Comparison of ENCODE assay signal across 9 cellular contexts in genomic region chr12:113230315-113231274, GRCh38. TPM values are rescaled to one million over a fixed set of nuclear protein-coding genes. Genes with fewer than 3 reads are reported as not detected.
A peak's percentile ranks its signal among the peaks of the same experiment; 100 is the strongest.
DNase-seq lines count a peak whose midpoint lies in the region; ATAC-seq and TF ChIP-seq lines count a peak whose summit lies in the region.
"Had no signal": no experiment of that assay in that cellular context is flagged by ENCODE, and none has a peak within 500 bp of the region (broad histone marks: within the 10 kb centered on the region; RNA-seq: fewer than 3 reads in every experiment).

No MANE protein-coding gene starts in this region.

- no peaks in the 10 kb centered on the region for H3K9me3 Mint-ChIP-seq in activated naive CD4-positive, alpha-beta T cell treated with anti-CD3 and anti-CD28 coated beads for 36 hours

- H3K9me3 ChIP-seq in HUES64 (ENCODE audit: insufficient read depth, low read depth, low read length) (no peaks in the 10 kb centered on the region), suprapubic skin (no peaks in the 10 kb centered on the region), transverse colon (no peaks in the 10 kb centered on the region)

- DNase-seq in activated naive CD4-positive, alpha-beta T cell treated with anti-CD3 and anti-CD28 coated beads for 36 hours: peak; percentile 59
- DNase-seq in activated naive CD4-positive, alpha-beta T cell (lab: John Stamatoyannopoulos, UW): no peak
- peak in 1 of 10 donors; percentile 40 for DNase-seq in dorsolateral prefrontal cortex
- DNase-seq in suprapubic skin (ENCODE audit: low spot score in 2 of 2): peak; percentile 35 to 64
- no peak for DNase-seq in germinal center (ENCODE audit: low spot score)
- DNase-seq in transverse colon: no peak

- H3K4me1 ChIP-seq in HUES64 (ENCODE audit: insufficient read depth, low read length) (peaks cover 22% of the 10 kb centered on the region), suprapubic skin (peaks cover 34% of the 10 kb centered on the region), transverse colon (peaks cover 0 to 44% (median 8%) of the 10 kb centered on the region in 4 donors)

- H3K36me3 Mint-ChIP-seq in activated naive CD4-positive, alpha-beta T cell treated with anti-CD3 and anti-CD28 coated beads for 36 hours (ENCODE audit: low read depth): peaks cover 53% of the 10 kb centered on the region

- H3K27ac ChIP-seq in HUES64 (ENCODE audit: low read depth, low read length) (peak overlapping the region; percentile 70), dorsolateral prefrontal cortex (peak overlapping the region in 34 of 59 donors; percentile 10 to 92 (median 82)), suprapubic skin (no peak overlapping the region), transverse colon (no peak overlapping the region)
- H3K27ac ChIP-seq: C4-2B had no signal

- peaks cover 65% of the 10 kb centered on the region for H3K4me1 Mint-ChIP-seq in activated naive CD4-positive, alpha-beta T cell treated with anti-CD3 and anti-CD28 coated beads for 36 hours (ENCODE audit: low read depth)

- in situ Hi-C loops in transverse colon (cut with MboI; ENCODE audit: low pct_ligation_motif_present in 1 of 4, low pct_unique_long_range_greater_than_20kb in 1 of 4, low sequenced_read_pairs in 3 of 4): no loop called here

- intact Hi-C loops in activated naive CD4-positive, alpha-beta T cell treated with anti-CD3 and anti-CD28 coated beads for 36 hours (cut with micrococcal nuclease): loop anchor here (1.0 kb wide), 2 partner anchors 9 to 22 kb away; partner anchors contain the start of gene TPCN1
- intact Hi-C loops in dorsolateral prefrontal cortex (cut with DNase I) (no loop called here), transverse colon (cut with DNase I; ENCODE audit: low total_unique reads) (no loop called here)

- TF ChIP-seq CTCF in dorsolateral prefrontal cortex (IDR thresholded peaks at IDR 0.05 in 54 of 56, conservative IDR thresholded peaks at IDR 0.05 in 2 of 56; ENCODE audit: low read depth in 1 of 56, partially characterized antibody in 56 of 56): no peak
- TF ChIP-seq CTCF in suprapubic skin (IDR thresholded peaks at IDR 0.05): no peak
- no peak for TF ChIP-seq CTCF in transverse colon (IDR thresholded peaks at IDR 0.05)

- H3K36me3 ChIP-seq in HUES64 (ENCODE audit: insufficient read depth, low read length) (peaks cover 44% of the 10 kb centered on the region), suprapubic skin (peaks cover 58% of the 10 kb centered on the region), transverse colon (peaks cover 0 to 25% (median 10%) of the 10 kb centered on the region in 4 donors)

- H3K4me3 ChIP-seq in HUES64 (ENCODE audit: low read length) (no peak overlapping the region), dorsolateral prefrontal cortex (no peak overlapping the region), suprapubic skin (no peak overlapping the region), transverse colon (no peak overlapping the region)

- no peaks in the 10 kb centered on the region for H3K27me3 ChIP-seq in HUES64 (ENCODE audit: insufficient read depth, low read length)
- no peaks in the 10 kb centered on the region for H3K27me3 ChIP-seq in dorsolateral prefrontal cortex
- no peaks in the 10 kb centered on the region for H3K27me3 ChIP-seq in suprapubic skin
- no peaks in the 10 kb centered on the region for H3K27me3 ChIP-seq in transverse colon

- TF ChIP-seq POLR2A in suprapubic skin (IDR thresholded peaks at IDR 0.05): no peak
- TF ChIP-seq POLR2A in transverse colon (IDR thresholded peaks at IDR 0.05): no peak

- no peak for ATAC-seq in HG02763 (IDR thresholded peaks at IDR 0.05; ENCODE audit: unreplicated experiment)

- peak overlapping the region; percentile 96 for H3K27ac Mint-ChIP-seq in activated naive CD4-positive, alpha-beta T cell treated with anti-CD3 and anti-CD28 coated beads for 36 hours

- peak overlapping the region; percentile 20 for H3K4me3 Mint-ChIP-seq in activated naive CD4-positive, alpha-beta T cell treated with anti-CD3 and anti-CD28 coated beads for 36 hours

- H3K9ac ChIP-seq in HUES64 (ENCODE audit: low read depth, low read length): peak overlapping the region; percentile 15; the same call in 1 of the 2 replicates

- CTCF ChIA-PET in activated naive CD4-positive, alpha-beta T cell treated with anti-CD3 and anti-CD28 coated beads for 36 hours (lab: Charles Lee): interaction anchor here (0.6 to 1.5 kb wide), 6 partner anchors 9 to 182 kb away, joined by 3 to 5 read pairs (median 4); partner anchors contain the start of gene TPCN1

- no peaks in the 10 kb centered on the region for H3K27me3 Mint-ChIP-seq in activated naive CD4-positive, alpha-beta T cell treated with anti-CD3 and anti-CD28 coated beads for 36 hours (ENCODE audit: low read depth)

- TF ChIP-seq EP300 in suprapubic skin (IDR thresholded peaks at IDR 0.05): no peak
- TF ChIP-seq EP300 in transverse colon (IDR thresholded peaks at IDR 0.05; ENCODE audit: low read depth): no peak

- 93% methylated on average over 15 of the region's 15 CpGs for WGBS in HUES64
- 94% methylated on average over 10 of the region's 15 CpGs for WGBS in suprapubic skin
- 88 to 95% methylated on average over 4 to 15 of the region's 15 CpGs for WGBS in transverse colon (ENCODE audit: low coverage in 1 of 2), 2 donors

RNA-seq across cellular contexts. Expression of gene TPCN1, which starts 9.3 kb away (rescaled TPM):
- 10 to 100 TPM; 47.3 to 49.2 TPM for total RNA-seq in activated naive CD4-positive, alpha-beta T cell treated with anti-CD3 and anti-CD28 coated beads for 36 hours
- polyA plus RNA-seq in HUES64 (2013, experiment 1 of 2): 7.7 TPM
- polyA plus RNA-seq in HUES64 (2013, experiment 2 of 2): 9.8 TPM
- 100 to 1,000 TPM in 13 of 120 experiments, 10 to 100 TPM in 107; 45.9 to 150 (median 76.0) TPM for total RNA-seq in dorsolateral prefrontal cortex
- total RNA-seq in suprapubic skin: 10 to 100 TPM; 15.5 to 74.1 (median 35.6) TPM
- 1,000 to 10,000 TPM in 1 of 4 donors, 100 to 1,000 TPM in 1, 10 to 100 TPM in 2; 85.1 to 1,315 (median 121) TPM for total RNA-seq in transverse colon

RNA-seq across cellular contexts. Expression of gene RITA1, which starts 45.1 kb away (rescaled TPM):
- 10 to 100 TPM; 14.0 to 16.1 TPM for total RNA-seq in activated naive CD4-positive, alpha-beta T cell treated with anti-CD3 and anti-CD28 coated beads for 36 hours
- 21.8 TPM for polyA plus RNA-seq in HUES64 (2013, experiment 1 of 2)
- polyA plus RNA-seq in HUES64 (2013, experiment 2 of 2): 22.6 TPM
- total RNA-seq in dorsolateral prefrontal cortex (10 to 100 TPM; 12.4 to 35.1 (median 24.5) TPM), suprapubic skin (10 to 100 TPM; 14.7 to 21.7 (median 16.9) TPM), transverse colon (10 to 100 TPM; 17.5 to 41.5 (median 23.8) TPM)

RNA-seq across cellular contexts. Expression of gene DDX54, which starts 45.3 kb away (rescaled TPM):
- 100 to 1,000 TPM; 114 to 116 TPM for total RNA-seq in activated naive CD4-positive, alpha-beta T cell treated with anti-CD3 and anti-CD28 coated beads for 36 hours
- polyA plus RNA-seq in HUES64 (2013, experiment 1 of 2): 46.2 TPM
- polyA plus RNA-seq in HUES64 (2013, experiment 2 of 2): 43.0 TPM
- total RNA-seq in dorsolateral prefrontal cortex: 10 to 100 TPM; 20.8 to 54.8 (median 35.0) TPM
- 10 to 100 TPM; 53.9 to 71.8 (median 63.9) TPM for total RNA-seq in suprapubic skin
- 10 to 100 TPM; 60.7 to 96.1 (median 72.8) TPM for total RNA-seq in transverse colon

Comparison
In these comparisons a context has a peak if more than half of its experiments do, and no peak if none do; other contexts are left out.
1. DNase-seq: peak in activated naive CD4-positive, alpha-beta T cell treated with anti-CD3 and anti-CD28 coated beads for 36 hours (single experiment) and suprapubic skin (2 of 2); none in activated naive CD4-positive, alpha-beta T cell (0 of 4), germinal center (single experiment) and transverse colon (single experiment).
2. H3K27ac ChIP-seq: peak in HUES64 (single experiment) and dorsolateral prefrontal cortex (34 of 59); none in suprapubic skin (single experiment) and transverse colon (0 of 4).